16 cellular contexts compared by ENCODE assay signal in genomic region chr1:21775542-21775899, GRCh38. TPM values are rescaled to one million over a fixed set of nuclear protein-coding genes. Genes with fewer than 3 reads are reported as not detected.
DNase-seq lines count a peak whose midpoint lies in the region; ATAC-seq and TF ChIP-seq lines count a peak whose summit lies in the region.
"Had no signal": no experiment of that assay in that cellular context is flagged by ENCODE, and none has a peak within 500 bp of the region (broad histone marks: within the 10 kb centered on the region; RNA-seq: fewer than 3 reads in every experiment).

No MANE protein-coding gene starts in this region.

- peaks cover 0 to 2% (median 0%) of the 10 kb centered on the region in 7 donors for H3K9me3 Mint-ChIP-seq in CD14-positive monocyte

- no peak overlapping the region for H3K4me2 ChIP-seq in OCI-LY1 (ENCODE audit: low read length)

- H3K4me1 ChIP-seq in OCI-LY1 (ENCODE audit: insufficient read depth, low read length, severe bottlenecking) (peaks cover 29% of the 10 kb centered on the region), neutrophil (ENCODE audit: control insufficient read depth in 1 of 2, insufficient read depth in 1 of 2, low read depth in 1 of 2, low read length in 1 of 2) (peaks cover 59 to 67% of the 10 kb centered on the region in 2 experiments), right atrium auricular region (peaks cover 0 to 20% of the 10 kb centered on the region in 2 donors)
- H3K4me1 ChIP-seq: parathyroid adenoma had no signal

- DNase-seq in CD14-positive monocyte (ENCODE audit: low spot score), result no peak
- DNase-seq in caudate nucleus (lab: John Stamatoyannopoulos, UW), result no peak
- DNase-seq in brain microvascular endothelial cell, result no peak
- DNase-seq in midbrain (lab: John Stamatoyannopoulos, UW), result no peak
- no peak for DNase-seq in right atrium auricular region (ENCODE audit: low spot score)
- DNase-seq: endodermal cell, NCI-H2029 treated with DMSO at 0.1 percent for 48 hours, SW 1271 had no signal

- H3K36me3 ChIP-seq in OCI-LY1 (ENCODE audit: insufficient read depth, low read length) (peaks cover 20% of the 10 kb centered on the region), neutrophil (no peaks in the 10 kb centered on the region), brain microvascular endothelial cell (replicated peaks) (no peaks in the 10 kb centered on the region), right atrium auricular region (no peaks in the 10 kb centered on the region)
- H3K36me3 ChIP-seq: Peyer's patch, tibial artery had no signal

- H3K27ac ChIP-seq in OCI-LY1 (ENCODE audit: low read depth, low read length, poor library complexity, severe bottlenecking), result peak overlapping the region; percentile 23
- peak overlapping the region; percentile 22 for H3K27ac ChIP-seq in caudate nucleus (ENCODE audit: low read depth, low read length)
- H3K27ac ChIP-seq in neutrophil, result peak overlapping the region; percentile 59
- no peak overlapping the region for H3K27ac ChIP-seq in brain microvascular endothelial cell
- H3K27ac ChIP-seq in right atrium auricular region, result no peak overlapping the region
- H3K27ac ChIP-seq: parathyroid adenoma, tibial artery had no signal

- H3K36me3 Mint-ChIP-seq in CD14-positive monocyte, result peaks cover 0 to 8% of the 10 kb centered on the region in 2 donors

- peaks cover 94% of the 10 kb centered on the region for H3K79me2 ChIP-seq in OCI-LY1 (ENCODE audit: insufficient read depth, low read length)

- no peak overlapping the region for H3K4me3 Mint-ChIP-seq in CD14-positive monocyte
- H3K4me3 Mint-ChIP-seq: endodermal cell had no signal

- H2AFZ ChIP-seq in OCI-LY1 (ENCODE audit: low read length), result no peak overlapping the region
- H2AFZ ChIP-seq: parathyroid adenoma had no signal

- no peak overlapping the region for H3K9ac ChIP-seq in OCI-LY1 (ENCODE audit: low read length)
- H3K9ac ChIP-seq: parathyroid adenoma had no signal

- peak overlapping the region; percentile 18 to 83 (median 73) for H3K27ac Mint-ChIP-seq in CD14-positive monocyte
- H3K27ac Mint-ChIP-seq: endodermal cell had no signal

- no peaks in the 10 kb centered on the region for H3K9me2 ChIP-seq in OCI-LY1 (ENCODE audit: low read depth, low read length)

- TF ChIP-seq CTCF in CD14-positive monocyte (IDR thresholded peaks at IDR 0.05) (no peak), OCI-LY1 (IDR thresholded peaks at IDR 0.05; ENCODE audit: low read length) (no peak), neutrophil (IDR thresholded peaks at IDR 0.05) (no peak), brain microvascular endothelial cell (IDR thresholded peaks at IDR 0.05; ENCODE audit: low read depth, low read length, missing control alignments) (no peak), right atrium auricular region (IDR thresholded peaks at IDR 0.05) (no peak)

- no peaks in the 10 kb centered on the region for H3F3A ChIP-seq in OCI-LY1 (ENCODE audit: insufficient read depth, low read length)

- H3K4me3 ChIP-seq in OCI-LY1 (ENCODE audit: low read depth, low read length, poor library complexity, severe bottlenecking) (no peak overlapping the region), neutrophil (ENCODE audit: low read depth in 1 of 2, low read length in 1 of 2) (no peak overlapping the region), brain microvascular endothelial cell (ENCODE audit: low read depth, low read length) (no peak overlapping the region), right atrium auricular region (no peak overlapping the region)
- H3K4me3 ChIP-seq: Peyer's patch, tibial artery had no signal

- ATAC-seq in HG03135 (IDR thresholded peaks at IDR 0.05; ENCODE audit: unreplicated experiment), result no peak

- H3K4me1 Mint-ChIP-seq in CD14-positive monocyte, result peaks cover 77% of the 10 kb centered on the region

- in situ Hi-C loops in brain microvascular endothelial cell (cut with HindIII; ENCODE audit: low pct_ligation_motif_present, low sequenced_read_pairs), result no loop called here

- no peaks in the 10 kb centered on the region for H4K20me1 ChIP-seq in OCI-LY1 (ENCODE audit: insufficient read depth, low read length)

- no peaks in the 10 kb centered on the region for H3K9me3 ChIP-seq in OCI-LY1 (ENCODE audit: low read length)
- no peaks in the 10 kb centered on the region for H3K9me3 ChIP-seq in neutrophil
- H3K9me3 ChIP-seq in right atrium auricular region, result no peaks in the 10 kb centered on the region
- H3K9me3 ChIP-seq: Peyer's patch, tibial artery had no signal

- H3K27me3 ChIP-seq in OCI-LY1 (ENCODE audit: insufficient read depth, low read length) (no peaks in the 10 kb centered on the region), neutrophil (no peaks in the 10 kb centered on the region), brain microvascular endothelial cell (replicated peaks) (no peaks in the 10 kb centered on the region), right atrium auricular region (no peaks in the 10 kb centered on the region)
- H3K27me3 ChIP-seq: Peyer's patch, tibial artery had no signal

- no peaks in the 10 kb centered on the region for H3K27me3 Mint-ChIP-seq in CD14-positive monocyte (ENCODE audit: low read depth in 3 of 3)

- intact Hi-C loops in CD14-positive monocyte (cut with micrococcal nuclease), result no loop called here

RNA-seq across cellular contexts. Expression of gene USP48, which starts 7.4 kb away (rescaled TPM):
- polyA plus RNA-seq in CD14-positive monocyte, result 10 to 100 TPM; 26.5 to 40.2 TPM
- 10 to 100 TPM; 24.1 to 31.0 TPM for total RNA-seq in right atrium auricular region

RNA-seq across cellular contexts. Expression of gene LDLRAD2, which starts 36.5 kb away (rescaled TPM):
- polyA plus RNA-seq in CD14-positive monocyte, result not detected
- total RNA-seq in right atrium auricular region, result not detected
- total RNA-seq: bronchial epithelial cell, mononuclear cell had no signal

Comparison
In these comparisons a context has a peak if more than half of its experiments do, and no peak if none do; other contexts are left out.
1. H3K27ac ChIP-seq: peak in OCI-LY1 (single experiment), caudate nucleus (single experiment) and neutrophil (single experiment); none in brain microvascular endothelial cell (single experiment) and right atrium auricular region (0 of 2).